Comparison of ENCODE assay signal across 1 cellular context in the genomic region with DNA sequence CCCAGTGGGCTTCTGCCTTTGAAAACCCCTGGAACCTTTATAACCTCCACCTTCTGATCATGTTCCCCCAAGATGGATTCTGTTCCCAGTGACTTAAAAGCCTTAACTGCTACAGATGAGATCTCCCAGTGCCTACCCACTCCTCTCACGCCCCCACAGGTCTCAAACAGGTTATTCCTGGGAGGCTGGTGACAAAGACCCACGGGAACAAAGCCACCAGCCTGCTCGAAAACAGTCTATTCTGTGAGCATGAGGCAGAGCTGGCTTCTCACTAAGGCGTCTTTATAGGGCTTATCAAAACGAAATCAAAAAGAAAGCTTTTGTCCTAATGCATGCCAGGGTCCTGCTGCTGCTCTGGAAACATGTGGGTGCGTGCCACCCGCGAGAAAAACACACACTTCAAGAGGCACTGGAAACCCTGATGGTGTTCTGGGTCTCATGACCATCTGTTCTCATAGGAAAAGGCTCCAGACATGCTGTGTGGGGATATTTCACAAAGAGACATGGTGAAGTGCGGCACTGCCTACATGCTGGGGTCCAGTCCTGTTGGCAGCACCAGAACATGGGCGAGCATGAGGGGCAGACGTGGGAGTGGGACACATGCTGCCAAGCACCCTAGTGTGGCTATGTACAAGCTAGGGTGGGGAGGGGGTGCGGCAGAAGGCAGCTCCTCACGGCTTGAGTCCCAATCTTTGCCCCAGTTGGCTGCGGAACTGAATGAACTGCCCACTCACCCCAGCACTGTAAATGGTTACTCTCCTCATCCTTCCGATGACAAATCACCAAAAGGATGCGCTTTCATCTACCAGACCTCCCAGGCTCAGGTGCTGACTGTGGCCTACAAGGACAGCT.
A peak's percentile ranks its signal among the peaks of the same experiment; 100 is the strongest.
TF ChIP-seq lines count a peak whose summit lies in the region.

No MANE protein-coding gene starts in this region.

TF ChIP-seq in HepG2, 621 proteins besides CTCF, POLR2A, EP300 and RAD21 (continued from another document and continues in another):
- TF ChIP-seq, protein P1, sequence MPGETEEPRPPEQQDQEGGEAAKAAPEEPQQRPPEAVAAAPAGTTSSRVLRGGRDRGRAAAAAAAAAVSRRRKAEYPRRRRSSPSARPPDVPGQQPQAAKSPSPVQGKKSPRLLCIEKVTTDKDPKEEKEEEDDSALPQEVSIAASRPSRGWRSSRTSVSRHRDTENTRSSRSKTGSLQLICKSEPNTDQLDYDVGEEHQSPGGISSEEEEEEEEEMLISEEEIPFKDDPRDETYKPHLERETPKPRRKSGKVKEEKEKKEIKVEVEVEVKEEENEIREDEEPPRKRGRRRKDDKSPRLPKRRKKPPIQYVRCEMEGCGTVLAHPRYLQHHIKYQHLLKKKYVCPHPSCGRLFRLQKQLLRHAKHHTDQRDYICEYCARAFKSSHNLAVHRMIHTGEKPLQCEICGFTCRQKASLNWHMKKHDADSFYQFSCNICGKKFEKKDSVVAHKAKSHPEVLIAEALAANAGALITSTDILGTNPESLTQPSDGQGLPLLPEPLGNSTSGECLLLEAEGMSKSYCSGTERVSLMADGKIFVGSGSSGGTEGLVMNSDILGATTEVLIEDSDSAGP (CRISPR knock-in tag; IDR thresholded peaks at IDR 0.05; ENCODE audit: borderline replicate concordance): 0 out of 2 replicates have a peak, but pooled peaks have one; percentile 10
- TF ChIP-seq MAFG (CRISPR knock-in tag; IDR thresholded peaks at IDR 0.05): no peak
- no peak for TF ChIP-seq ZSCAN25 (CRISPR knock-in tag; IDR thresholded peaks at IDR 0.05)
- no peak for TF ChIP-seq ZNF672 (CRISPR knock-in tag; IDR thresholded peaks at IDR 0.05)
- TF ChIP-seq, protein P2, sequence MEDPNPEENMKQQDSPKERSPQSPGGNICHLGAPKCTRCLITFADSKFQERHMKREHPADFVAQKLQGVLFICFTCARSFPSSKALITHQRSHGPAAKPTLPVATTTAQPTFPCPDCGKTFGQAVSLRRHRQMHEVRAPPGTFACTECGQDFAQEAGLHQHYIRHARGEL (CRISPR knock-in tag; IDR thresholded peaks at IDR 0.05): no peak
- no peak for TF ChIP-seq ZNF496 (CRISPR knock-in tag; IDR thresholded peaks at IDR 0.05; ENCODE audit: insufficient replicate concordance)
- TF ChIP-seq, protein P3, sequence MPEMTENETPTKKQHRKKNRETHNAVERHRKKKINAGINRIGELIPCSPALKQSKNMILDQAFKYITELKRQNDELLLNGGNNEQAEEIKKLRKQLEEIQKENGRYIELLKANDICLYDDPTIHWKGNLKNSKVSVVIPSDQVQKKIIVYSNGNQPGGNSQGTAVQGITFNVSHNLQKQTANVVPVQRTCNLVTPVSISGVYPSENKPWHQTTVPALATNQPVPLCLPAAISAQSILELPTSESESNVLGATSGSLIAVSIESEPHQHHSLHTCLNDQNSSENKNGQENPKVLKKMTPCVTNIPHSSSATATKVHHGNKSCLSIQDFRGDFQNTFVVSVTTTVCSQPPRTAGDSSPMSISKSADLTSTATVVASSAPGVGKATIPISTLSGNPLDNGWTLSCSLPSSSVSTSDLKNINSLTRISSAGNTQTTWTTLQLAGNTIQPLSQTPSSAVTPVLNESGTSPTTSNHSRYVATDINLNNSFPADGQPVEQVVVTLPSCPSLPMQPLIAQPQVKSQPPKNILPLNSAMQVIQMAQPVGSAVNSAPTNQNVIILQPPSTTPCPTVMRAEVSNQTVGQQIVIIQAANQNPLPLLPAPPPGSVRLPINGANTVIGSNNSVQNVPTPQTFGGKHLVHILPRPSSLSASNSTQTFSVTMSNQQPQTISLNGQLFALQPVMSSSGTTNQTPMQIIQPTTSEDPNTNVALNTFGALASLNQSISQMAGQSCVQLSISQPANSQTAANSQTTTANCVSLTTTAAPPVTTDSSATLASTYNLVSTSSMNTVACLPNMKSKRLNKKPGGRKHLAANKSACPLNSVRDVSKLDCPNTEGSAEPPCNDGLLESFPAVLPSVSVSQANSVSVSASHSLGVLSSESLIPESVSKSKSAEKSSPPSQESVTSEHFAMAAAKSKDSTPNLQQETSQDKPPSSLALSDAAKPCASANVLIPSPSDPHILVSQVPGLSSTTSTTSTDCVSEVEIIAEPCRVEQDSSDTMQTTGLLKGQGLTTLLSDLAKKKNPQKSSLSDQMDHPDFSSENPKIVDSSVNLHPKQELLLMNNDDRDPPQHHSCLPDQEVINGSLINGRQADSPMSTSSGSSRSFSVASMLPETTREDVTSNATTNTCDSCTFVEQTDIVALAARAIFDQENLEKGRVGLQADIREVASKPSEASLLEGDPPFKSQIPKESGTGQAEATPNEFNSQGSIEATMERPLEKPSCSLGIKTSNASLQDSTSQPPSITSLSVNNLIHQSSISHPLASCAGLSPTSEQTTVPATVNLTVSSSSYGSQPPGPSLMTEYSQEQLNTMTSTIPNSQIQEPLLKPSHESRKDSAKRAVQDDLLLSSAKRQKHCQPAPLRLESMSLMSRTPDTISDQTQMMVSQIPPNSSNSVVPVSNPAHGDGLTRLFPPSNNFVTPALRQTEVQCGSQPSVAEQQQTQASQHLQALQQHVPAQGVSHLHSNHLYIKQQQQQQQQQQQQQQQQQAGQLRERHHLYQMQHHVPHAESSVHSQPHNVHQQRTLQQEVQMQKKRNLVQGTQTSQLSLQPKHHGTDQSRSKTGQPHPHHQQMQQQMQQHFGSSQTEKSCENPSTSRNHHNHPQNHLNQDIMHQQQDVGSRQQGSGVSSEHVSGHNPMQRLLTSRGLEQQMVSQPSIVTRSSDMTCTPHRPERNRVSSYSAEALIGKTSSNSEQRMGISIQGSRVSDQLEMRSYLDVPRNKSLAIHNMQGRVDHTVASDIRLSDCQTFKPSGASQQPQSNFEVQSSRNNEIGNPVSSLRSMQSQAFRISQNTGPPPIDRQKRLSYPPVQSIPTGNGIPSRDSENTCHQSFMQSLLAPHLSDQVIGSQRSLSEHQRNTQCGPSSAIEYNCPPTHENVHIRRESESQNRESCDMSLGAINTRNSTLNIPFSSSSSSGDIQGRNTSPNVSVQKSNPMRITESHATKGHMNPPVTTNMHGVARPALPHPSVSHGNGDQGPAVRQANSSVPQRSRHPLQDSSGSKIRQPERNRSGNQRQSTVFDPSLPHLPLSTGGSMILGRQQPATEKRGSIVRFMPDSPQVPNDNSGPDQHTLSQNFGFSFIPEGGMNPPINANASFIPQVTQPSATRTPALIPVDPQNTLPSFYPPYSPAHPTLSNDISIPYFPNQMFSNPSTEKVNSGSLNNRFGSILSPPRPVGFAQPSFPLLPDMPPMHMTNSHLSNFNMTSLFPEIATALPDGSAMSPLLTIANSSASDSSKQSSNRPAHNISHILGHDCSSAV (CRISPR knock-in tag; IDR thresholded peaks at IDR 0.05; ENCODE audit: borderline replicate concordance): no peak
- no peak for TF ChIP-seq GFI1 (CRISPR knock-in tag; IDR thresholded peaks at IDR 0.05; ENCODE audit: borderline replicate concordance)
- TF ChIP-seq, protein P4, sequence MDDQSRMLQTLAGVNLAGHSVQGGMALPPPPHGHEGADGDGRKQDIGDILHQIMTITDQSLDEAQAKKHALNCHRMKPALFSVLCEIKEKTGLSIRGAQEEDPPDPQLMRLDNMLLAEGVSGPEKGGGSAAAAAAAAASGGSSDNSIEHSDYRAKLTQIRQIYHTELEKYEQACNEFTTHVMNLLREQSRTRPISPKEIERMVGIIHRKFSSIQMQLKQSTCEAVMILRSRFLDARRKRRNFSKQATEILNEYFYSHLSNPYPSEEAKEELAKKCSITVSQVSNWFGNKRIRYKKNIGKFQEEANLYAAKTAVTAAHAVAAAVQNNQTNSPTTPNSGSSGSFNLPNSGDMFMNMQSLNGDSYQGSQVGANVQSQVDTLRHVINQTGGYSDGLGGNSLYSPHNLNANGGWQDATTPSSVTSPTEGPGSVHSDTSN (CRISPR knock-in tag; IDR thresholded peaks at IDR 0.05; ENCODE audit: borderline replicate concordance): no peak
- 0 out of 2 replicates have a peak, but pooled peaks have one; percentile 36 for TF ChIP-seq TGIF2 (CRISPR knock-in tag; IDR thresholded peaks at IDR 0.05)
- TF ChIP-seq AGO2 (optimal IDR thresholded peaks at IDR 0.05; ENCODE audit: low read depth, low read length): peak; percentile 40
- TF ChIP-seq, protein P5, sequence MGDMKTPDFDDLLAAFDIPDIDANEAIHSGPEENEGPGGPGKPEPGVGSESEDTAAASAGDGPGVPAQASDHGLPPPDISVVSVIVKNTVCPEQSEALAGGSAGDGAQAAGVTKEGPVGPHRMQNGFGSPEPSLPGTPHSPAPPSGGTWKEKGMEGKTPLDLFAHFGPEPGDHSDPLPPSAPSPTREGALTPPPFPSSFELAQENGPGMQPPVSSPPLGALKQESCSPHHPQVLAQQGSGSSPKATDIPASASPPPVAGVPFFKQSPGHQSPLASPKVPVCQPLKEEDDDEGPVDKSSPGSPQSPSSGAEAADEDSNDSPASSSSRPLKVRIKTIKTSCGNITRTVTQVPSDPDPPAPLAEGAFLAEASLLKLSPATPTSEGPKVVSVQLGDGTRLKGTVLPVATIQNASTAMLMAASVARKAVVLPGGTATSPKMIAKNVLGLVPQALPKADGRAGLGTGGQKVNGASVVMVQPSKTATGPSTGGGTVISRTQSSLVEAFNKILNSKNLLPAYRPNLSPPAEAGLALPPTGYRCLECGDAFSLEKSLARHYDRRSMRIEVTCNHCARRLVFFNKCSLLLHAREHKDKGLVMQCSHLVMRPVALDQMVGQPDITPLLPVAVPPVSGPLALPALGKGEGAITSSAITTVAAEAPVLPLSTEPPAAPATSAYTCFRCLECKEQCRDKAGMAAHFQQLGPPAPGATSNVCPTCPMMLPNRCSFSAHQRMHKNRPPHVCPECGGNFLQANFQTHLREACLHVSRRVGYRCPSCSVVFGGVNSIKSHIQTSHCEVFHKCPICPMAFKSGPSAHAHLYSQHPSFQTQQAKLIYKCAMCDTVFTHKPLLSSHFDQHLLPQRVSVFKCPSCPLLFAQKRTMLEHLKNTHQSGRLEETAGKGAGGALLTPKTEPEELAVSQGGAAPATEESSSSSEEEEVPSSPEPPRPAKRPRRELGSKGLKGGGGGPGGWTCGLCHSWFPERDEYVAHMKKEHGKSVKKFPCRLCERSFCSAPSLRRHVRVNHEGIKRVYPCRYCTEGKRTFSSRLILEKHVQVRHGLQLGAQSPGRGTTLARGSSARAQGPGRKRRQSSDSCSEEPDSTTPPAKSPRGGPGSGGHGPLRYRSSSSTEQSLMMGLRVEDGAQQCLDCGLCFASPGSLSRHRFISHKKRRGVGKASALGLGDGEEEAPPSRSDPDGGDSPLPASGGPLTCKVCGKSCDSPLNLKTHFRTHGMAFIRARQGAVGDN (CRISPR knock-in tag; IDR thresholded peaks at IDR 0.05): peak; percentile 33; the same call in 1 of the 2 replicates
- TF ChIP-seq, protein P6, sequence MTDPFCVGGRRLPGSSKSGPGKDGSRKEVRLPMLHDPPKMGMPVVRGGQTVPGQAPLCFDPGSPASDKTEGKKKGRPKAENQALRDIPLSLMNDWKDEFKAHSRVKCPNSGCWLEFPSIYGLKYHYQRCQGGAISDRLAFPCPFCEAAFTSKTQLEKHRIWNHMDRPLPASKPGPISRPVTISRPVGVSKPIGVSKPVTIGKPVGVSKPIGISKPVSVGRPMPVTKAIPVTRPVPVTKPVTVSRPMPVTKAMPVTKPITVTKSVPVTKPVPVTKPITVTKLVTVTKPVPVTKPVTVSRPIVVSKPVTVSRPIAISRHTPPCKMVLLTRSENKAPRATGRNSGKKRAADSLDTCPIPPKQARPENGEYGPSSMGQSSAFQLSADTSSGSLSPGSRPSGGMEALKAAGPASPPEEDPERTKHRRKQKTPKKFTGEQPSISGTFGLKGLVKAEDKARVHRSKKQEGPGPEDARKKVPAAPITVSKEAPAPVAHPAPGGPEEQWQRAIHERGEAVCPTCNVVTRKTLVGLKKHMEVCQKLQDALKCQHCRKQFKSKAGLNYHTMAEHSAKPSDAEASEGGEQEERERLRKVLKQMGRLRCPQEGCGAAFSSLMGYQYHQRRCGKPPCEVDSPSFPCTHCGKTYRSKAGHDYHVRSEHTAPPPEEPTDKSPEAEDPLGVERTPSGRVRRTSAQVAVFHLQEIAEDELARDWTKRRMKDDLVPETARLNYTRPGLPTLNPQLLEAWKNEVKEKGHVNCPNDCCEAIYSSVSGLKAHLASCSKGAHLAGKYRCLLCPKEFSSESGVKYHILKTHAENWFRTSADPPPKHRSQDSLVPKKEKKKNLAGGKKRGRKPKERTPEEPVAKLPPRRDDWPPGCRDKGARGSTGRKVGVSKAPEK (CRISPR knock-in tag; IDR thresholded peaks at IDR 0.05; ENCODE audit: borderline replicate concordance): no peak
- 0 out of 2 replicates have a peak, but pooled peaks have one; percentile 52 for TF ChIP-seq ZNF619 (CRISPR knock-in tag; IDR thresholded peaks at IDR 0.05)
- TF ChIP-seq MATR3 (CRISPR knock-in tag; IDR thresholded peaks at IDR 0.05): no peak
- TF ChIP-seq, protein P7, sequence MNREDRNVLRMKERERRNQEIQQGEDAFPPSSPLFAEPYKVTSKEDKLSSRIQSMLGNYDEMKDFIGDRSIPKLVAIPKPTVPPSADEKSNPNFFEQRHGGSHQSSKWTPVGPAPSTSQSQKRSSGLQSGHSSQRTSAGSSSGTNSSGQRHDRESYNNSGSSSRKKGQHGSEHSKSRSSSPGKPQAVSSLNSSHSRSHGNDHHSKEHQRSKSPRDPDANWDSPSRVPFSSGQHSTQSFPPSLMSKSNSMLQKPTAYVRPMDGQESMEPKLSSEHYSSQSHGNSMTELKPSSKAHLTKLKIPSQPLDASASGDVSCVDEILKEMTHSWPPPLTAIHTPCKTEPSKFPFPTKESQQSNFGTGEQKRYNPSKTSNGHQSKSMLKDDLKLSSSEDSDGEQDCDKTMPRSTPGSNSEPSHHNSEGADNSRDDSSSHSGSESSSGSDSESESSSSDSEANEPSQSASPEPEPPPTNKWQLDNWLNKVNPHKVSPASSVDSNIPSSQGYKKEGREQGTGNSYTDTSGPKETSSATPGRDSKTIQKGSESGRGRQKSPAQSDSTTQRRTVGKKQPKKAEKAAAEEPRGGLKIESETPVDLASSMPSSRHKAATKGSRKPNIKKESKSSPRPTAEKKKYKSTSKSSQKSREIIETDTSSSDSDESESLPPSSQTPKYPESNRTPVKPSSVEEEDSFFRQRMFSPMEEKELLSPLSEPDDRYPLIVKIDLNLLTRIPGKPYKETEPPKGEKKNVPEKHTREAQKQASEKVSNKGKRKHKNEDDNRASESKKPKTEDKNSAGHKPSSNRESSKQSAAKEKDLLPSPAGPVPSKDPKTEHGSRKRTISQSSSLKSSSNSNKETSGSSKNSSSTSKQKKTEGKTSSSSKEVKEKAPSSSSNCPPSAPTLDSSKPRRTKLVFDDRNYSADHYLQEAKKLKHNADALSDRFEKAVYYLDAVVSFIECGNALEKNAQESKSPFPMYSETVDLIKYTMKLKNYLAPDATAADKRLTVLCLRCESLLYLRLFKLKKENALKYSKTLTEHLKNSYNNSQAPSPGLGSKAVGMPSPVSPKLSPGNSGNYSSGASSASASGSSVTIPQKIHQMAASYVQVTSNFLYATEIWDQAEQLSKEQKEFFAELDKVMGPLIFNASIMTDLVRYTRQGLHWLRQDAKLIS (CRISPR knock-in tag; IDR thresholded peaks at IDR 0.05): no peak
- TF ChIP-seq ZFP36L1 (CRISPR knock-in tag; IDR thresholded peaks at IDR 0.05): no peak
- peak; percentile 47 for TF ChIP-seq PTBP1 (IDR thresholded peaks at IDR 0.05; ENCODE audit: low read depth, low read length, poor library complexity, severe bottlenecking)
- no peak for TF ChIP-seq EZH2 (conservative IDR thresholded peaks at IDR 0.05; ENCODE audit: low read depth, low read length)
- TF ChIP-seq ZBTB38 (CRISPR knock-in tag; IDR thresholded peaks at IDR 0.05): peak; percentile 57; the same call in 1 of the 2 replicates
- TF ChIP-seq, protein P8, sequence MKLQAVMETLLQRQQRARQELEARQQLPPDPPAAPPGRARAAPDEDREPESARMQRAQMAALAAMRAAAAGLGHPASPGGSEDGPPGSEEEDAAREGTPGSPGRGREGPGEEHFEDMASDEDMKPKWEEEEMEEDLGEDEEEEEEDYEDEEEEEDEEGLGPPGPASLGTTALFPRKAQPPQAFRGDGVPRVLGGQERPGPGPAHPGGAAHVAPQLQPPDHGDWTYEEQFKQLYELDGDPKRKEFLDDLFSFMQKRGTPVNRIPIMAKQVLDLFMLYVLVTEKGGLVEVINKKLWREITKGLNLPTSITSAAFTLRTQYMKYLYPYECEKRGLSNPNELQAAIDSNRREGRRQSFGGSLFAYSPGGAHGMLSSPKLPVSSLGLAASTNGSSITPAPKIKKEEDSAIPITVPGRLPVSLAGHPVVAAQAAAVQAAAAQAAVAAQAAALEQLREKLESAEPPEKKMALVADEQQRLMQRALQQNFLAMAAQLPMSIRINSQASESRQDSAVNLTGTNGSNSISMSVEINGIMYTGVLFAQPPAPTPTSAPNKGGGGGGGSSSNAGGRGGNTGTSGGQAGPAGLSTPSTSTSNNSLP (IDR thresholded peaks at IDR 0.05; ENCODE audit: low read depth, low read length): no peak
- no peak for TF ChIP-seq ZFP37 (CRISPR knock-in tag; IDR thresholded peaks at IDR 0.05; ENCODE audit: borderline replicate concordance)
